In genomic region chr16:9542165-9542755, GRCh38 we compare ENCODE assay signal across 17 cellular contexts.
A peak's percentile ranks its signal among the peaks of the same experiment; 100 is the strongest.
DNase-seq lines count a peak whose midpoint lies in the region; ATAC-seq, FAIRE-seq and TF ChIP-seq lines count a peak whose summit lies in the region.
"Had no signal": no experiment of that assay in that cellular context is flagged by ENCODE, and none has a peak within 500 bp of the region (broad histone marks: within the 10 kb centered on the region; RNA-seq: fewer than 3 reads in every experiment).

No MANE protein-coding gene starts in this region.

- DNase-seq in M059J (ENCODE audit: low read depth) (peak; percentile 1), HepG2 (ENCODE audit: low spot score) (no peak), urothelium cell line (ENCODE audit: low spot score) (no peak), GF-D8 (lab: John Stamatoyannopoulos, UW) (no peak), NCI-H2227 (lab: John Stamatoyannopoulos, UW; ENCODE audit: unreplicated experiment) (no peak), T-cell (no peak)
- DNase-seq: C1 segment of cervical spinal cord; CD4-positive, alpha-beta memory T cell; COR-L47; DMS153; DND-41; GOT3; HFFc6 had no signal

- no peak for TF ChIP-seq POLR2A in HepG2 (IDR thresholded peaks at IDR 0.05; ENCODE audit: insufficient read depth in 1 of 2, low read depth in 2 of 2, low read length in 2 of 2)

- H3K9ac ChIP-seq in HepG2 (ENCODE audit: insufficient read depth, low read depth, low read length), result no peak overlapping the region

- no peak overlapping the region for H3K27ac ChIP-seq in HepG2 (ENCODE audit: extremely low read length, insufficient read depth, low read length)

- no peaks in the 10 kb centered on the region for H3K79me2 ChIP-seq in HepG2 (ENCODE audit: insufficient read depth, low read length)

- no peaks in the 10 kb centered on the region for H3K27me3 ChIP-seq in HepG2 (ENCODE audit: control insufficient read depth in 1 of 2, insufficient read depth in 2 of 2, low read length in 2 of 2)

- TF ChIP-seq CTCF in HepG2 (CRISPR knock-in tag; IDR thresholded peaks at IDR 0.05), result no peak

- H3K9me3 Mint-ChIP-seq in T-cell, result peaks cover 3 to 6% (median 5%) of the 10 kb centered on the region in 3 donors

- no TSS peak for BruUV-seq in HepG2 (replicated peaks; lab: Mats Ljungman, UMichigan)

- TF ChIP-seq EP300 in HepG2 (IDR thresholded peaks at IDR 0.05; ENCODE audit: low read depth in 2 of 2, low read length in 2 of 2), result no peak
- no peak for TF ChIP-seq EP300 in HepG2 (CRISPR knock-in tag; IDR thresholded peaks at IDR 0.05; ENCODE audit: borderline replicate concordance)

- H3K4me3 Mint-ChIP-seq in T-cell, result no peak overlapping the region
- H3K4me3 Mint-ChIP-seq: CD4-positive, alpha-beta memory T cell; HFFc6 had no signal

- no peaks in the 10 kb centered on the region for H3K36me3 ChIP-seq in HepG2 (replicated peaks in 1 of 2; ENCODE audit: control insufficient read depth in 1 of 2, insufficient read depth in 2 of 2, low read length in 2 of 2)
- H3K36me3 ChIP-seq: HAP-1 had no signal

- no peak overlapping the region for H3K4me2 ChIP-seq in HepG2 (ENCODE audit: low read depth, low read length)

- CTCF ChIA-PET in HepG2 (lab: Yijun Ruan, JAX; ENCODE audit: low intra/inter-chr PET ratio, low total read pairs) (no interaction called here), T-cell (lab: Charles Lee) (no interaction called here)

- peak; percentile 17; the same call in 2 of the 3 replicates for ATAC-seq in HepG2
- no peak for ATAC-seq in T-cell (replicated peaks in 1 of 4)
- ATAC-seq: GM12878 had no signal

- FAIRE-seq in HepG2 (lab: Jason Lieb, UNC) (no peak), urothelium cell line (lab: Jason Lieb, UNC) (peak; percentile 20)
- FAIRE-seq: G401.6, GM12878, H54 had no signal

- no peaks in the 10 kb centered on the region for H3K36me3 Mint-ChIP-seq in T-cell
- H3K36me3 Mint-ChIP-seq: CD4-positive, alpha-beta memory T cell had no signal

- in situ Hi-C loops in HepG2 (cut with HindIII; ENCODE audit: extremely low pct_ligation_motif_present, low pct_unique_long_range_greater_than_20kb), result no loop called here

- no peak overlapping the region for H2AFZ ChIP-seq in HepG2 (ENCODE audit: low read length)

- WGBS in HepG2 (ENCODE audit: low lambda C conversion rate), result 29% methylated on average over 8 of the region's 8 CpGs

- H3K27me3 Mint-ChIP-seq in T-cell, result no peaks in the 10 kb centered on the region
- H3K27me3 Mint-ChIP-seq: CD4-positive, alpha-beta memory T cell had no signal

- POLR2A ChIA-PET in HepG2 (lab: Yijun Ruan, JAX) (no interaction called here), T-cell (lab: Charles Lee) (no interaction called here)

- H3K9me3 ChIP-seq in HepG2 (ENCODE audit: low read length), result peaks cover 8% of the 10 kb centered on the region
- H3K9me3 ChIP-seq: HAP-1 had no signal

- H3K4me3 ChIP-seq in HepG2 (replicated peaks in 1 of 3; ENCODE audit: insufficient read depth in 1 of 3, low read depth in 2 of 3, low read length in 3 of 3), result no peak overlapping the region
- H3K4me3 ChIP-seq: GM12878, HAP-1 had no signal

- H3K4me1 Mint-ChIP-seq in T-cell, result no peaks in the 10 kb centered on the region
- H3K4me1 Mint-ChIP-seq: CD4-positive, alpha-beta memory T cell had no signal

- no peak for TF ChIP-seq RAD21 in HepG2 (CRISPR knock-in tag; IDR thresholded peaks at IDR 0.05)

- no peak overlapping the region for H3K27ac Mint-ChIP-seq in T-cell
- H3K27ac Mint-ChIP-seq: CD4-positive, alpha-beta memory T cell; HFFc6 had no signal

- intact Hi-C loops in HepG2 (cut with micrococcal nuclease; ENCODE audit: unreplicated experiment), result no loop called here

- H4K20me1 ChIP-seq in HepG2 (ENCODE audit: insufficient read depth, low read length), result no peaks in the 10 kb centered on the region

- H3K4me1 ChIP-seq in HepG2 (ENCODE audit: insufficient read depth, low read length), result peaks cover 16% of the 10 kb centered on the region
- H3K4me1 ChIP-seq: HAP-1 had no signal

TF ChIP-seq in HepG2, 621 proteins besides CTCF, POLR2A, EP300 and RAD21:
- peak; percentile 63 for TF ChIP-seq ZNF263 (CRISPR knock-in tag; IDR thresholded peaks at IDR 0.05)
- no peak for TF ChIP-seq ZNF18 (CRISPR knock-in tag; IDR thresholded peaks at IDR 0.05; ENCODE audit: insufficient replicate concordance)
- peak; percentile 41; the same call in 1 of the 2 replicates for TF ChIP-seq CREB1 (IDR thresholded peaks at IDR 0.05)
- no peak for TF ChIP-seq CREB1 (CRISPR knock-in tag; IDR thresholded peaks at IDR 0.05)
